1 cellular context compared by ENCODE assay signal in genomic region chr6:39225946-39226437, GRCh38.
TF ChIP-seq lines count a peak whose summit lies in the region.

No MANE protein-coding gene starts in this region.

TF ChIP-seq in K562, 482 proteins besides CTCF, POLR2A, EP300 and RAD21 (continued from another document and continues in another):
- no peak for TF ChIP-seq CHD7 (IDR thresholded peaks at IDR 0.05; ENCODE audit: low read depth, low read length)
- TF ChIP-seq ZNF830 (CRISPR knock-in tag; IDR thresholded peaks at IDR 0.05) = 0 out of 2 replicates have a peak, but pooled peaks have one; percentile 16
- peak; percentile 38; the same call in 1 of the 2 replicates for TF ChIP-seq MTA3 (IDR thresholded peaks at IDR 0.05; ENCODE audit: borderline replicate concordance)
- no peak for TF ChIP-seq SMARCA5 (IDR thresholded peaks at IDR 0.05)
- no peak for TF ChIP-seq ZNF445 (CRISPR knock-in tag; IDR thresholded peaks at IDR 0.05; ENCODE audit: low read depth)
- peak in 1 of 3 experiments; percentile 54 for TF ChIP-seq YY1 (IDR thresholded peaks at IDR 0.05; ENCODE audit: borderline replicate concordance in 1 of 3, control insufficient read depth in 1 of 3, extremely low read depth in 1 of 3, insufficient read depth in 3 of 3, insufficient read length in 1 of 3, insufficient replicate concordance in 2 of 3, low read depth in 1 of 3, low read length in 2 of 3)
- TF ChIP-seq MEF2A (IDR thresholded peaks at IDR 0.05; ENCODE audit: control insufficient read depth, low read depth, low read length) = no peak
- TF ChIP-seq PCBP2 (IDR thresholded peaks at IDR 0.05; ENCODE audit: low read depth, low read length, poor library complexity, severe bottlenecking) = no peak
- 0 out of 2 replicates have a peak, but pooled peaks have one; percentile 21 for TF ChIP-seq E4F1 (CRISPR knock-in tag; IDR thresholded peaks at IDR 0.05; ENCODE audit: borderline replicate concordance)
- TF ChIP-seq ZNF584 (CRISPR knock-in tag; IDR thresholded peaks at IDR 0.05; ENCODE audit: low read depth) = peak; percentile 84
- 0 out of 2 replicates have a peak, but pooled peaks have one; percentile 2 for TF ChIP-seq TSHZ1 (CRISPR knock-in tag; IDR thresholded peaks at IDR 0.05)
- no peak for TF ChIP-seq NR2C1 (IDR thresholded peaks at IDR 0.05)
- peak; percentile 70 for TF ChIP-seq NR2C1 (tag; IDR thresholded peaks at IDR 0.05)
- TF ChIP-seq ETV5 (CRISPR knock-in tag; IDR thresholded peaks at IDR 0.05; ENCODE audit: low read depth) = peak; percentile 70; the same call in 1 of the 2 replicates
- no peak for TF ChIP-seq COPS2 (conservative IDR thresholded peaks at IDR 0.05)
- TF ChIP-seq BMI1 (IDR thresholded peaks at IDR 0.05; ENCODE audit: low read length) = no peak
- no peak for TF ChIP-seq RNF219 (CRISPR knock-in tag; IDR thresholded peaks at IDR 0.05)
- peak; percentile 80 for TF ChIP-seq ARID1B (IDR thresholded peaks at IDR 0.05)
- no peak for TF ChIP-seq ZNF707 (CRISPR knock-in tag; conservative IDR thresholded peaks at IDR 0.05)
- no peak for TF ChIP-seq ZKSCAN8 (CRISPR knock-in tag; IDR thresholded peaks at IDR 0.05)
- no peak for TF ChIP-seq ZNF184 (CRISPR knock-in tag; IDR thresholded peaks at IDR 0.05)
- peak in 1 of 2 experiments; percentile 69 for TF ChIP-seq AFF1 (IDR thresholded peaks at IDR 0.05; ENCODE audit: low read depth in 1 of 2, partially characterized antibody in 2 of 2)
- peak in 1 of 2 experiments; percentile 29; a peak in 2 of 4 replicates for TF ChIP-seq TEAD1 (CRISPR knock-in tag; IDR thresholded peaks at IDR 0.05)
- TF ChIP-seq DACH1 (IDR thresholded peaks at IDR 0.05; ENCODE audit: partially characterized antibody) = no peak
- TF ChIP-seq MIER1 (IDR thresholded peaks at IDR 0.05; ENCODE audit: low read depth) = peak; percentile 52; the same call in 1 of the 2 replicates
- no peak for TF ChIP-seq TEAD2 (tag; IDR thresholded peaks at IDR 0.05)
- TF ChIP-seq SMC3 (conservative IDR thresholded peaks at IDR 0.05; ENCODE audit: insufficient read depth, low read depth, low read length) = no peak
- TF ChIP-seq NBN (IDR thresholded peaks at IDR 0.05; ENCODE audit: low read depth) = peak; percentile 65; the same call in 1 of the 2 replicates
- 0 out of 2 replicates have a peak, but pooled peaks have one; percentile 23 for TF ChIP-seq ZNF76 (CRISPR knock-in tag; IDR thresholded peaks at IDR 0.05; ENCODE audit: borderline replicate concordance)
- peak; percentile 95 for TF ChIP-seq ATF3 (IDR thresholded peaks at IDR 0.05)
- TF ChIP-seq ATF3 (CRISPR knock-in tag; conservative IDR thresholded peaks at IDR 0.05) = peak; percentile 70; the same call in 1 of the 2 replicates
- TF ChIP-seq ZNF583 (CRISPR knock-in tag; IDR thresholded peaks at IDR 0.05) = peak; percentile 77
- TF ChIP-seq ZFP30 (CRISPR knock-in tag; IDR thresholded peaks at IDR 0.05; ENCODE audit: borderline replicate concordance) = no peak
- TF ChIP-seq TARDBP (IDR thresholded peaks at IDR 0.05) = no peak
